8 cellular contexts compared by ENCODE assay signal in genomic region chr7:107579546-107579880, GRCh38. TPM values are rescaled to one million over a fixed set of nuclear protein-coding genes. Genes with fewer than 3 reads are reported as not detected.
DNase-seq lines count a peak whose midpoint lies in the region; ATAC-seq, FAIRE-seq and TF ChIP-seq lines count a peak whose summit lies in the region.

No MANE protein-coding gene starts in this region.

- H3K27me3 ChIP-seq in HAP-1 (ENCODE audit: low read depth) (no peaks in the 10 kb centered on the region), SJSA1 (replicated peaks) (no peaks in the 10 kb centered on the region), prostate gland (replicated peaks; ENCODE audit: insufficient read depth) (no peaks in the 10 kb centered on the region)

- H3K9me3 ChIP-seq in HAP-1 (no peaks in the 10 kb centered on the region), SJSA1 (replicated peaks) (no peaks in the 10 kb centered on the region), prostate gland (no peaks in the 10 kb centered on the region)

- FAIRE-seq in GM19239 (lab: Jason Lieb, UNC) = no peak

- TF ChIP-seq CTCF in foreskin fibroblast (IDR thresholded peaks at IDR 0.05; ENCODE audit: low read depth, low read length) (no peak), prostate gland (IDR thresholded peaks at IDR 0.05) (no peak)

- ATAC-seq in HG02759 (IDR thresholded peaks at IDR 0.05; ENCODE audit: unreplicated experiment) (no peak), HG02571 (IDR thresholded peaks at IDR 0.05; ENCODE audit: unreplicated experiment) (no peak)

- peak overlapping the region; percentile 67 for H3K4me3 ChIP-seq in HAP-1
- H3K4me3 ChIP-seq in SJSA1 = peak overlapping the region; percentile 97
- peak overlapping the region; percentile 90 to 93 for H3K4me3 ChIP-seq in foreskin fibroblast (ENCODE audit: low read depth in 1 of 2, low read length in 2 of 2)
- H3K4me3 ChIP-seq in prostate gland = peak overlapping the region; percentile 76 to 88

- no peak for TF ChIP-seq POLR2A in prostate gland (IDR thresholded peaks at IDR 0.05)

- no peak for DNase-seq in HAP-1 (ENCODE audit: low spot score in 2 of 2)
- DNase-seq in SJSA1 (ENCODE audit: low read depth in 1 of 2, low spot score in 2 of 2) = no peak
- no peak for DNase-seq in foreskin fibroblast
- no peak for DNase-seq in prostate gland (ENCODE audit: low spot score)
- no peak for DNase-seq in NCI-H146 (lab: John Stamatoyannopoulos, UW)
- no peak for DNase-seq in GM19239 (ENCODE audit: insufficient read length, low spot score)

- H3K4me1 ChIP-seq in HAP-1 (0 out of 2 replicates have a peak, but pooled peaks cover 4% of the 10 kb centered on the region), SJSA1 (replicated peaks) (peaks cover 9% of the 10 kb centered on the region; the same call in 1 of the 2 replicates), prostate gland (replicated peaks) (no peaks in the 10 kb centered on the region)

- 2% methylated on average over 9 of the region's 9 CpGs for WGBS in prostate gland

- H3K27ac ChIP-seq in SJSA1 = peak overlapping the region; percentile 98
- H3K27ac ChIP-seq in prostate gland = peak overlapping the region; percentile 88 to 94

- intact Hi-C loops in prostate gland (cut with DNase I) = no loop called here

- H3K36me3 ChIP-seq in HAP-1 (replicated peaks) (peaks cover 9% of the 10 kb centered on the region; the same call in 1 of the 2 replicates), SJSA1 (peaks cover 27% of the 10 kb centered on the region), prostate gland (no peaks in the 10 kb centered on the region)

- in situ Hi-C loops in HAP-1 (cut with MboI; ENCODE audit: low sequenced_read_pairs) = no loop called here

RNA-seq across cellular contexts. Expression of gene BCAP29, which starts 0.5 kb away (rescaled TPM):
- total RNA-seq in SJSA1 (2014; rRNA removed; shearing (Covaris generic)) = 176 and 207 TPM in 2 replicates
- total RNA-seq in prostate gland = 10 to 100 TPM; 95.4 to 99.9 TPM

RNA-seq across cellular contexts. Expression of gene DUS4L, which starts 15.7 kb away (rescaled TPM):
- total RNA-seq in SJSA1 (2014; rRNA removed; shearing (Covaris generic)) = 9.0 and 9.8 TPM in 2 replicates
- total RNA-seq in prostate gland = 10 to 100 TPM in 1 of 2 donors, 1 to 10 TPM in 1; 9.7 to 15.3 TPM

RNA-seq across cellular contexts. Expression of gene COG5, which starts 15.8 kb away (rescaled TPM):
- 25.2 and 53.7 TPM in 2 replicates for total RNA-seq in SJSA1 (2014; rRNA removed; shearing (Covaris generic))
- 10 to 100 TPM; 35.1 to 86.4 TPM for total RNA-seq in prostate gland
